8 cellular contexts compared by ENCODE assay signal in genomic region chr2:96762529-96763253, GRCh38. TPM values are rescaled to one million over a fixed set of nuclear protein-coding genes. Genes with fewer than 3 reads are reported as not detected.
DNase-seq lines count a peak whose midpoint lies in the region; ATAC-seq, FAIRE-seq and TF ChIP-seq lines count a peak whose summit lies in the region.

No MANE protein-coding gene starts in this region.

- H3K4me1 Mint-ChIP-seq in activated CD4-positive, alpha-beta T cell treated with anti-CD3 and anti-CD28 coated beads for 36 hours: peaks cover 49% of the 10 kb centered on the region

- no peak overlapping the region for H4K12ac ChIP-seq in trophoblast cell (ENCODE audit: low read depth, low read length)

- H2BK12ac ChIP-seq in trophoblast cell (ENCODE audit: low read length): no peak overlapping the region

- H3K79me2 ChIP-seq in OCI-LY3 (ENCODE audit: low read length) (peaks cover 18% of the 10 kb centered on the region), endothelial cell of umbilical vein (ENCODE audit: control insufficient read depth, insufficient read depth, low read length) (no peaks in the 10 kb centered on the region), trophoblast cell (ENCODE audit: control insufficient read depth, insufficient read depth, low read length, poor library complexity) (peaks cover 10% of the 10 kb centered on the region)

- H3K23ac ChIP-seq in trophoblast cell (ENCODE audit: low read length): no peak overlapping the region

- no peak overlapping the region for H4K91ac ChIP-seq in trophoblast cell (ENCODE audit: low read depth, low read length)

- H3K4me3 ChIP-seq in OCI-LY3 (ENCODE audit: low read length) (peak overlapping the region; percentile 85), endothelial cell of umbilical vein (replicated peaks in 1 of 3; ENCODE audit: insufficient read depth in 1 of 3, low read depth in 1 of 3, low read length in 3 of 3) (no peak overlapping the region), trophoblast cell (ENCODE audit: low read depth, low read length) (peak overlapping the region; percentile 28)

- ATAC-seq in activated CD4-positive, alpha-beta T cell treated with anti-CD3 and anti-CD28 coated beads for 36 hours: no peak
- ATAC-seq in HG02759 (IDR thresholded peaks at IDR 0.05; ENCODE audit: unreplicated experiment): no peak

- H3K27me3 Mint-ChIP-seq in activated CD4-positive, alpha-beta T cell treated with anti-CD3 and anti-CD28 coated beads for 36 hours: no peaks in the 10 kb centered on the region

- CTCF ChIA-PET in activated CD4-positive, alpha-beta T cell treated with anti-CD3 and anti-CD28 coated beads for 36 hours (lab: Charles Lee): interaction anchor here (0.6 to 3.3 kb wide), 29 partner anchors 9 to 355 kb away, joined by 3 to 27 read pairs (median 4); partner anchors contain the start of gene KANSL3
- CTCF ChIA-PET in endothelial cell of umbilical vein (lab: Charles Lee): interaction anchor here (0.5 to 2.4 kb wide), 13 partner anchors 10 to 286 kb away, joined by 3 to 7 read pairs (median 4); partner anchors contain the start of gene CNNM3

- H3K4me2 ChIP-seq in OCI-LY3 (ENCODE audit: low read length) (peak overlapping the region; percentile 85), endothelial cell of umbilical vein (ENCODE audit: insufficient read depth, low read length) (peak overlapping the region; percentile 20), trophoblast cell (ENCODE audit: low read length) (peak overlapping the region; percentile 46)

- peak overlapping the region; percentile 4 for H2BK120ac ChIP-seq in trophoblast cell (ENCODE audit: insufficient read depth, low read length, poor library complexity)

- H3K9me3 ChIP-seq in OCI-LY3 (ENCODE audit: insufficient read depth, low read length): no peaks in the 10 kb centered on the region
- H3K9me3 ChIP-seq in endothelial cell of umbilical vein (replicated peaks; ENCODE audit: control insufficient read depth, insufficient read depth, low read length): no peaks in the 10 kb centered on the region
- no peaks in the 10 kb centered on the region for H3K9me3 ChIP-seq in trophoblast cell (ENCODE audit: insufficient read depth, low read depth, low read length)

- H3K14ac ChIP-seq in trophoblast cell (ENCODE audit: low read length): no peak overlapping the region

- H4K8ac ChIP-seq in trophoblast cell (ENCODE audit: low read depth, low read length): no peak overlapping the region

- peak overlapping the region; percentile 55 for H3K27ac Mint-ChIP-seq in activated CD4-positive, alpha-beta T cell treated with anti-CD3 and anti-CD28 coated beads for 36 hours

- H4K20me1 ChIP-seq in OCI-LY3 (ENCODE audit: insufficient read depth, low read length): no peaks in the 10 kb centered on the region
- no peaks in the 10 kb centered on the region for H4K20me1 ChIP-seq in endothelial cell of umbilical vein (replicated peaks; ENCODE audit: control insufficient read depth, extremely low read depth, insufficient read depth, low read length)

- H3K79me1 ChIP-seq in trophoblast cell (ENCODE audit: low read length): peaks cover 11% of the 10 kb centered on the region

- no peak for TF ChIP-seq POLR2A in endothelial cell of umbilical vein (IDR thresholded peaks at IDR 0.05; ENCODE audit: low read depth, low read length)

- H3K18ac ChIP-seq in trophoblast cell (ENCODE audit: low read length): no peak overlapping the region

- H3K4me1 ChIP-seq in OCI-LY3 (ENCODE audit: low read length) (peaks cover 49% of the 10 kb centered on the region), endothelial cell of umbilical vein (ENCODE audit: control insufficient read depth, extremely low read depth, insufficient read depth, low read length) (peaks cover 16% of the 10 kb centered on the region), trophoblast cell (ENCODE audit: control insufficient read depth in 1 of 2, insufficient read depth in 2 of 2, low read length in 2 of 2) (peaks cover 26 to 40% of the 10 kb centered on the region in 2 experiments)

- POLR2A ChIA-PET in activated CD4-positive, alpha-beta T cell treated with anti-CD3 and anti-CD28 coated beads for 36 hours (lab: Charles Lee): interaction anchor here (0.5 to 1.2 kb wide), 5 partner anchors 26 to 126 kb away, joined by 3 to 12 read pairs (median 4); partner anchors contain the start of gene CNNM3
- POLR2A ChIA-PET in endothelial cell of umbilical vein (lab: Charles Lee): interaction anchor here (0.6 to 0.7 kb wide), 2 partner anchors 38 to 52 kb away, joined by 3 to 6 read pairs; no protein-coding TSS in a partner anchor

- no CpG with 5 or more reads among the region's 14 CpGs for WGBS in trophoblast cell (ENCODE audit: extremely low coverage, insufficient coverage, insufficient read length)

- no peaks in the 10 kb centered on the region for H3K36me3 Mint-ChIP-seq in activated CD4-positive, alpha-beta T cell treated with anti-CD3 and anti-CD28 coated beads for 36 hours (ENCODE audit: low read depth)

- peak; percentile 49 for FAIRE-seq in endothelial cell of umbilical vein (lab: Jason Lieb, UNC)

- intact Hi-C loops in activated CD4-positive, alpha-beta T cell treated with anti-CD3 and anti-CD28 coated beads for 36 hours (cut with DNase I, micrococcal nuclease): loop anchor here (2.0 to 5.0 kb wide), 5 partner anchors 24 to 425 kb away; partner anchors contain the start of genes CNNM3 (in 1 of the 2) and NCAPH (in 1 of the 2)
- intact Hi-C loops in endothelial cell of umbilical vein (cut with micrococcal nuclease): loop anchor here (5.0 kb wide), 3 partner anchors 40 to 225 kb away; partner anchors contain the start of gene ARID5A

- TF ChIP-seq CTCF in OCI-LY3 (IDR thresholded peaks at IDR 0.05; ENCODE audit: low read depth, low read length) (no peak), endothelial cell of umbilical vein (IDR thresholded peaks at IDR 0.05; ENCODE audit: extremely low read depth in 1 of 2, insufficient read depth in 1 of 2, low read depth in 1 of 2, low read length in 2 of 2) (no peak)

- no peak overlapping the region for H3K4ac ChIP-seq in trophoblast cell (ENCODE audit: low read depth, low read length)

- dilution Hi-C loops in endothelial cell of umbilical vein (cut with MboI; ENCODE audit: extremely low pct_ligation_motif_present, low sequenced_read_pairs): no loop called here

- peak overlapping the region; percentile 75 for H3K4me3 Mint-ChIP-seq in activated CD4-positive, alpha-beta T cell treated with anti-CD3 and anti-CD28 coated beads for 36 hours

- H3K27me3 ChIP-seq in OCI-LY3 (ENCODE audit: low read depth, low read length) (no peaks in the 10 kb centered on the region), endothelial cell of umbilical vein (ENCODE audit: control insufficient read depth in 2 of 2, insufficient read depth in 2 of 2, low read length in 2 of 2) (no peaks in the 10 kb centered on the region), trophoblast cell (ENCODE audit: insufficient read depth, low read length) (no peaks in the 10 kb centered on the region)

- no peak overlapping the region for H2AK5ac ChIP-seq in trophoblast cell (ENCODE audit: low read length)

- no peaks in the 10 kb centered on the region for H3K9me1 ChIP-seq in endothelial cell of umbilical vein (replicated peaks; ENCODE audit: control insufficient read depth, extremely low read depth, insufficient read depth, low read length)

- H2BK5ac ChIP-seq in trophoblast cell (ENCODE audit: low read depth, low read length, poor library complexity): no peak overlapping the region

- peak overlapping the region; percentile 23; the same call in 1 of the 2 replicates for H3K9ac ChIP-seq in OCI-LY3 (ENCODE audit: low read length)
- H3K9ac ChIP-seq in endothelial cell of umbilical vein (replicated peaks; ENCODE audit: extremely low read depth, insufficient read depth, low read length): no peak overlapping the region
- no peak overlapping the region for H3K9ac ChIP-seq in trophoblast cell (ENCODE audit: low read length)

- DNase-seq in activated CD4-positive, alpha-beta T cell treated with anti-CD3 and anti-CD28 coated beads for 36 hours: peak; percentile 19
- no peak for DNase-seq in activated CD4-positive, alpha-beta T cell treated with anti-CD3 and anti-CD28 coated beads for 1 hour
- DNase-seq in endothelial cell of umbilical vein (ENCODE audit: low read depth, low spot score): no peak
- no peak for DNase-seq in trophoblast cell
- DNase-seq in HT-29 (ENCODE audit: low spot score): no peak
- DNase-seq in T-helper 9 cell: no peak

- H2AFZ ChIP-seq in OCI-LY3 (ENCODE audit: low read depth, low read length) (no peak overlapping the region), endothelial cell of umbilical vein (ENCODE audit: low read depth, low read length) (no peak overlapping the region), trophoblast cell (ENCODE audit: insufficient read depth, low read length, poor library complexity) (no peak overlapping the region)

- H3K9me3 Mint-ChIP-seq in activated CD4-positive, alpha-beta T cell treated with anti-CD3 and anti-CD28 coated beads for 36 hours (ENCODE audit: low read depth): no peaks in the 10 kb centered on the region

- H3K36me3 ChIP-seq in OCI-LY3 (replicated peaks; ENCODE audit: low read depth, low read length) (no peaks in the 10 kb centered on the region), endothelial cell of umbilical vein (ENCODE audit: control insufficient read depth in 2 of 2, extremely low read depth in 1 of 2, insufficient read depth in 2 of 2, low read length in 2 of 2) (no peaks in the 10 kb centered on the region), trophoblast cell (ENCODE audit: control insufficient read depth in 1 of 2, insufficient read depth in 2 of 2, low read length in 2 of 2) (no peaks in the 10 kb centered on the region)

- H3K27ac ChIP-seq in OCI-LY3 (ENCODE audit: low read length): no peak overlapping the region
- H3K27ac ChIP-seq in endothelial cell of umbilical vein (ENCODE audit: insufficient read depth, low read depth, low read length): no peak overlapping the region
- H3K27ac ChIP-seq in trophoblast cell (ENCODE audit: low read depth, low read length): no peak overlapping the region

- no TSS peak for BruUV-seq in endothelial cell of umbilical vein (replicated peaks; lab: Mats Ljungman, UMichigan)

RNA-seq across cellular contexts. Expression of gene CNNM4, which starts 2.0 kb away (rescaled TPM):
- total RNA-seq in activated CD4-positive, alpha-beta T cell treated with anti-CD3 and anti-CD28 coated beads for 36 hours: 10 to 100 TPM in 1 of 2 experiments, 1 to 10 TPM in 1; 7.1 to 11.3 TPM
- total RNA-seq in endothelial cell of umbilical vein: 5.3 TPM in 2 replicates
- 4.7 and 5.3 TPM in 2 replicates for polyA plus RNA-seq in endothelial cell of umbilical vein
- polyA plus RNA-seq in endothelial cell of umbilical vein (2011; cell fraction: cytosol; rRNA removed): 4.5 TPM in 2 replicates
- polyA plus RNA-seq in endothelial cell of umbilical vein (2011; cell fraction: nucleus; rRNA removed): 4.2 and 5.5 TPM in 2 replicates
- 5.5 and 5.7 TPM in 2 replicates for polyA plus RNA-seq in endothelial cell of umbilical vein (2012)
- polyA minus RNA-seq in endothelial cell of umbilical vein: 8.7 TPM in 2 replicates
- polyA minus RNA-seq in endothelial cell of umbilical vein (2011; cell fraction: cytosol; rRNA and poly(A)+ RNA removed): 8.8 TPM
- polyA minus RNA-seq in endothelial cell of umbilical vein (2011; cell fraction: nucleus; rRNA and poly(A)+ RNA removed): 3.9 and 4.1 TPM in 2 replicates
- 43.0 and 44.4 TPM in 2 replicates for polyA plus RNA-seq in trophoblast cell (2013)
- total RNA-seq in HT-29 (2014; rRNA removed; shearing (Covaris generic)): 10.3 and 11.9 TPM in 2 replicates

RNA-seq across cellular contexts. Expression of gene LMAN2L, which starts 22.8 kb away (rescaled TPM):
- total RNA-seq in activated CD4-positive, alpha-beta T cell treated with anti-CD3 and anti-CD28 coated beads for 36 hours: 1 to 10 TPM; 4.8 to 5.7 TPM
- total RNA-seq in endothelial cell of umbilical vein: 15.4 and 18.2 TPM in 2 replicates
- polyA plus RNA-seq in endothelial cell of umbilical vein: 20.5 and 21.2 TPM in 2 replicates
- 21.9 and 22.6 TPM in 2 replicates for polyA plus RNA-seq in endothelial cell of umbilical vein (2011; cell fraction: cytosol; rRNA removed)
- 18.7 and 21.2 TPM in 2 replicates for polyA plus RNA-seq in endothelial cell of umbilical vein (2011; cell fraction: nucleus; rRNA removed)
- 17.8 and 21.8 TPM in 2 replicates for polyA plus RNA-seq in endothelial cell of umbilical vein (2012)
- 25.5 and 27.1 TPM in 2 replicates for polyA minus RNA-seq in endothelial cell of umbilical vein
- 8.6 TPM for polyA minus RNA-seq in endothelial cell of umbilical vein (2011; cell fraction: cytosol; rRNA and poly(A)+ RNA removed)
- polyA minus RNA-seq in endothelial cell of umbilical vein (2011; cell fraction: nucleus; rRNA and poly(A)+ RNA removed): 7.9 and 9.8 TPM in 2 replicates
- 14.0 and 14.6 TPM in 2 replicates for polyA plus RNA-seq in trophoblast cell (2013)
- 12.0 and 12.4 TPM in 2 replicates for total RNA-seq in HT-29 (2014; rRNA removed; shearing (Covaris generic))

RNA-seq across cellular contexts. Expression of gene CNNM3, which starts 53.4 kb away (rescaled TPM):
- total RNA-seq in activated CD4-positive, alpha-beta T cell treated with anti-CD3 and anti-CD28 coated beads for 36 hours: 10 to 100 TPM; 19.2 to 31.2 TPM
- 13.0 and 13.5 TPM in 2 replicates for total RNA-seq in endothelial cell of umbilical vein
- 14.9 and 16.4 TPM in 2 replicates for polyA plus RNA-seq in endothelial cell of umbilical vein
- 9.6 and 10.1 TPM in 2 replicates for polyA plus RNA-seq in endothelial cell of umbilical vein (2011; cell fraction: cytosol; rRNA removed)
- polyA plus RNA-seq in endothelial cell of umbilical vein (2011; cell fraction: nucleus; rRNA removed): 14.8 and 18.5 TPM in 2 replicates
- polyA plus RNA-seq in endothelial cell of umbilical vein (2012): 10.2 and 10.6 TPM in 2 replicates
- 19.8 and 22.5 TPM in 2 replicates for polyA minus RNA-seq in endothelial cell of umbilical vein
- 23.6 TPM for polyA minus RNA-seq in endothelial cell of umbilical vein (2011; cell fraction: cytosol; rRNA and poly(A)+ RNA removed)
- polyA minus RNA-seq in endothelial cell of umbilical vein (2011; cell fraction: nucleus; rRNA and poly(A)+ RNA removed): 9.0 and 10.0 TPM in 2 replicates
- 13.3 and 13.9 TPM in 2 replicates for polyA plus RNA-seq in trophoblast cell (2013)
- total RNA-seq in HT-29 (2014; rRNA removed; shearing (Covaris generic)): 21.2 and 24.9 TPM in 2 replicates

Comparison
In these comparisons a context has a peak if more than half of its experiments do, and no peak if none do; other contexts are left out.
1. H3K4me2 ChIP-seq: peak in every context shown above with its lines; median percentile 85 in OCI-LY3; 46 in trophoblast cell; 20 in endothelial cell of umbilical vein.
2. H3K4me3 ChIP-seq: peak in OCI-LY3 (single experiment) and trophoblast cell (single experiment); none in endothelial cell of umbilical vein (0 of 3).